Comparison of ENCODE assay signal across 20 cellular contexts in the genomic region with DNA sequence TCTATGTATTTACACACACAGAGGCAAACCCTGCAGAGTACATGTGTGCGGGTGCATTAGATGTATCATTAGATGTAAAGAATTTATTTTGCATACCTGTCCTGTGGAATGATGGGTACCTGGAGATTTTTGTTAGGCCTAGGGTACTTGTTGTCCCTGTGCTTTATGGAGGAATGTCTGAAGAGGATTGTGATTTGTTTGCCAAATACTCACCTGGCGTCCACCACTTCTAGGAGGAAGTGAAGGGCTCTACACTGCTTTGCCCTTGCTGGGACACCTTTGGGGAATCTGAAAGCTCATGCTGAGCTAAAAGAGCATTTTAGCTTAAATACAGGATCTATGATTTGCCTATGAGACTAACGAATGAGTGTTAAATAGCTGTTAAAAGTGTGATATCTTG.
DNase-seq lines count a peak whose midpoint lies in the region; ATAC-seq and TF ChIP-seq lines count a peak whose summit lies in the region.
"Had no signal": no experiment of that assay in that cellular context is flagged by ENCODE, and none has a peak within 500 bp of the region (broad histone marks: within the 10 kb centered on the region; RNA-seq: fewer than 3 reads in every experiment).

No MANE protein-coding gene starts in this region.

- peaks cover 0 to 3% of the 10 kb centered on the region in 2 donors for H3K4me1 ChIP-seq in lung (ENCODE audit: control insufficient read depth in 2 of 2, insufficient read depth in 2 of 2, low read length in 2 of 2)
- peaks cover 0 to 15% (median 0%) of the 10 kb centered on the region in 4 donors for H3K4me1 ChIP-seq in upper lobe of left lung
- H3K4me1 ChIP-seq in Caco-2 = no peaks in the 10 kb centered on the region
- H3K4me1 ChIP-seq: BLaER1 had no signal

- CTCF ChIA-PET in Caco-2 (lab: Charles Lee) = no interaction called here

- peaks cover 6% of the 10 kb centered on the region for H3K4me1 Mint-ChIP-seq in Caco-2 (ENCODE audit: low read depth, unreplicated experiment)
- H3K4me1 Mint-ChIP-seq: B cell had no signal

- ATAC-seq in lung (ENCODE audit: insufficient read depth, low FRiP score) (peak; percentile 43), upper lobe of left lung (ENCODE audit: low FRiP score in 2 of 2) (peak; percentile 29 to 76)
- ATAC-seq: CD8-positive, alpha-beta T cell; GM12878; HCT116 had no signal

- H3K9me3 ChIP-seq in lung (ENCODE audit: control insufficient read depth in 2 of 2, insufficient read depth in 1 of 2, low read length in 1 of 2) = no peaks in the 10 kb centered on the region
- H3K9me3 ChIP-seq in upper lobe of left lung = no peaks in the 10 kb centered on the region
- H3K9me3 ChIP-seq in Caco-2 = no peaks in the 10 kb centered on the region
- H3K9me3 ChIP-seq: BLaER1 had no signal

- H3K27ac Mint-ChIP-seq in Caco-2 (ENCODE audit: unreplicated experiment) = no peak overlapping the region
- H3K27ac Mint-ChIP-seq: B cell; CD4-positive, CD25-positive, alpha-beta regulatory T cell; CD8-positive, alpha-beta T cell; H9 had no signal

- H3K27me3 ChIP-seq in lung (ENCODE audit: control insufficient read depth, insufficient read depth) (no peaks in the 10 kb centered on the region), upper lobe of left lung (no peaks in the 10 kb centered on the region), Caco-2 (replicated peaks; ENCODE audit: control insufficient read depth, insufficient read depth, low read length) (no peaks in the 10 kb centered on the region)
- H3K27me3 ChIP-seq: BLaER1 had no signal

- no peak for TF ChIP-seq POLR2A in upper lobe of left lung (IDR thresholded peaks at IDR 0.05)

- POLR2A ChIA-PET in Caco-2 (lab: Charles Lee) = no interaction called here

- 70 to 75% methylated on average over 3 of the region's 3 CpGs for WGBS in lung, 2 donors
- WGBS in upper lobe of left lung, 2 donors = 56 to 69% methylated on average over 3 of the region's 3 CpGs

- BruUV-seq in Caco-2 (replicated peaks; lab: Mats Ljungman, UMichigan) = no TSS peak

- no peak overlapping the region for H3K27ac ChIP-seq in lung (ENCODE audit: low read depth in 1 of 2, low read length in 1 of 2)
- peak overlapping the region in 2 of 4 donors; percentile 27 to 65 for H3K27ac ChIP-seq in upper lobe of left lung
- H3K27ac ChIP-seq: 22Rv1, BLaER1, C4-2B had no signal

- DNase-seq in DMS53 (lab: John Stamatoyannopoulos, UW) = peak; percentile 8
- DNase-seq in DMS53 treated with DMSO at 0.1 percent for 48 hours (lab: John Stamatoyannopoulos, UW; ENCODE audit: unreplicated experiment) = no peak
- DNase-seq in lung (ENCODE audit: low spot score) = peak; percentile 48
- peak in 1 of 2 donors; percentile 51 for DNase-seq in upper lobe of left lung
- DNase-seq in DMS153 treated with DMSO at 0.1 percent for 48 hours (lab: John Stamatoyannopoulos, UW; ENCODE audit: unreplicated experiment) = no peak
- DNase-seq in Caco-2 = no peak
- no peak for DNase-seq in cortex of kidney (lab: John Stamatoyannopoulos, UW)
- DNase-seq: CD4-positive, CD25-positive, alpha-beta regulatory T cell; CD8-positive, alpha-beta T cell; DMS 273 treated with DMSO at 0.1 percent for 48 hours; DMS79; EL; GDM1; H9 had no signal

- H3K9me3 Mint-ChIP-seq in Caco-2 (ENCODE audit: unreplicated experiment) = peaks cover 2% of the 10 kb centered on the region
- H3K9me3 Mint-ChIP-seq: CD8-positive, alpha-beta T cell had no signal

- no peaks in the 10 kb centered on the region for H3K36me3 ChIP-seq in lung (ENCODE audit: control insufficient read depth in 2 of 2, insufficient read depth in 2 of 2, low read length in 2 of 2)
- no peaks in the 10 kb centered on the region for H3K36me3 ChIP-seq in upper lobe of left lung
- no peaks in the 10 kb centered on the region for H3K36me3 ChIP-seq in Caco-2 (ENCODE audit: control insufficient read depth, insufficient read depth, low read length)
- H3K36me3 ChIP-seq: BLaER1 had no signal

- intact Hi-C loops in Caco-2 (cut with micrococcal nuclease; ENCODE audit: unreplicated experiment) = no loop called here

- H3K27me3 Mint-ChIP-seq in Caco-2 (ENCODE audit: insufficient read depth, unreplicated experiment) = no peaks in the 10 kb centered on the region
- H3K27me3 Mint-ChIP-seq: B cell had no signal

- no peaks in the 10 kb centered on the region for H3K36me3 Mint-ChIP-seq in Caco-2 (ENCODE audit: insufficient read depth, unreplicated experiment)
- H3K36me3 Mint-ChIP-seq: CD4-positive, CD25-positive, alpha-beta regulatory T cell; CD8-positive, alpha-beta T cell had no signal

- H3K4me3 ChIP-seq in lung (no peak overlapping the region), upper lobe of left lung (no peak overlapping the region), Caco-2 (ENCODE audit: low read depth, low read length) (no peak overlapping the region)
- H3K4me3 ChIP-seq: BLaER1, GM12878 had no signal

- peak in 1 of 4 donors; percentile 46 for TF ChIP-seq EP300 in upper lobe of left lung (IDR thresholded peaks at IDR 0.05)

- TF ChIP-seq CTCF in lung (IDR thresholded peaks at IDR 0.05; ENCODE audit: control extremely low read depth, extremely low read depth) (no peak), upper lobe of left lung (IDR thresholded peaks at IDR 0.05) (no peak), Caco-2 (IDR thresholded peaks at IDR 0.05; ENCODE audit: insufficient read depth in 1 of 2, low read depth in 1 of 2, low read length in 1 of 2, severe bottlenecking in 1 of 2, unreplicated experiment in 1 of 2) (no peak)

- H3K4me3 Mint-ChIP-seq in Caco-2 (ENCODE audit: unreplicated experiment) = no peak overlapping the region
- H3K4me3 Mint-ChIP-seq: B cell; CD4-positive, CD25-positive, alpha-beta regulatory T cell; CD8-positive, alpha-beta T cell; H9 had no signal

Comparison
In these comparisons a context has a peak if more than half of its experiments do, and no peak if none do; other contexts are left out.
1. DNase-seq: peak in DMS53 (single experiment) and lung (single experiment); none in DMS53 treated with DMSO at 0.1 percent for 48 hours (single experiment), DMS153 treated with DMSO at 0.1 percent for 48 hours (single experiment), Caco-2 (0 of 2) and cortex of kidney (single experiment).